Comparison of ENCODE assay signal across 1 cellular context in the genomic region with DNA sequence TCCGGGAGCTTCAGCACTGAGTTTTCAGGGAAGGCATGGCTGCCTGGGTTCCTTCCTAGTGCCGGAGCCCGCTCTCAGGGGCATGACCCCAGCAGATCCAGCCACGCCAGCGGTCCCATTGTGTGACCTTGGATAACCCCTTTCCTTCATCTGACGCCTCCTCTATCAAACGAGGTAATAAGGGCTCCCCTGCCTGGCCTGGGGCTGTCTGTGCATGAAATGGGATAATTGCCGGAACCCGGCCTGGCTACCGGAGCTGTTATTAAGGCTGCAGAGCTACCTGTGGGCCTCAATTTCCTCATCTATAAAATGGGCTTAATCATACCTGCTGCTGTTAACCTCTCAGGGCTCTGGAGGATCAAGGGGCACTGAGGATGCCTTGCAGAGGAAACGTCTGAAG.
TF ChIP-seq lines count a peak whose summit lies in the region.

No MANE protein-coding gene starts in this region.

TF ChIP-seq in HepG2, 621 proteins besides CTCF, POLR2A, EP300 and RAD21 (continued from another document):
- TF ChIP-seq, protein P1, sequence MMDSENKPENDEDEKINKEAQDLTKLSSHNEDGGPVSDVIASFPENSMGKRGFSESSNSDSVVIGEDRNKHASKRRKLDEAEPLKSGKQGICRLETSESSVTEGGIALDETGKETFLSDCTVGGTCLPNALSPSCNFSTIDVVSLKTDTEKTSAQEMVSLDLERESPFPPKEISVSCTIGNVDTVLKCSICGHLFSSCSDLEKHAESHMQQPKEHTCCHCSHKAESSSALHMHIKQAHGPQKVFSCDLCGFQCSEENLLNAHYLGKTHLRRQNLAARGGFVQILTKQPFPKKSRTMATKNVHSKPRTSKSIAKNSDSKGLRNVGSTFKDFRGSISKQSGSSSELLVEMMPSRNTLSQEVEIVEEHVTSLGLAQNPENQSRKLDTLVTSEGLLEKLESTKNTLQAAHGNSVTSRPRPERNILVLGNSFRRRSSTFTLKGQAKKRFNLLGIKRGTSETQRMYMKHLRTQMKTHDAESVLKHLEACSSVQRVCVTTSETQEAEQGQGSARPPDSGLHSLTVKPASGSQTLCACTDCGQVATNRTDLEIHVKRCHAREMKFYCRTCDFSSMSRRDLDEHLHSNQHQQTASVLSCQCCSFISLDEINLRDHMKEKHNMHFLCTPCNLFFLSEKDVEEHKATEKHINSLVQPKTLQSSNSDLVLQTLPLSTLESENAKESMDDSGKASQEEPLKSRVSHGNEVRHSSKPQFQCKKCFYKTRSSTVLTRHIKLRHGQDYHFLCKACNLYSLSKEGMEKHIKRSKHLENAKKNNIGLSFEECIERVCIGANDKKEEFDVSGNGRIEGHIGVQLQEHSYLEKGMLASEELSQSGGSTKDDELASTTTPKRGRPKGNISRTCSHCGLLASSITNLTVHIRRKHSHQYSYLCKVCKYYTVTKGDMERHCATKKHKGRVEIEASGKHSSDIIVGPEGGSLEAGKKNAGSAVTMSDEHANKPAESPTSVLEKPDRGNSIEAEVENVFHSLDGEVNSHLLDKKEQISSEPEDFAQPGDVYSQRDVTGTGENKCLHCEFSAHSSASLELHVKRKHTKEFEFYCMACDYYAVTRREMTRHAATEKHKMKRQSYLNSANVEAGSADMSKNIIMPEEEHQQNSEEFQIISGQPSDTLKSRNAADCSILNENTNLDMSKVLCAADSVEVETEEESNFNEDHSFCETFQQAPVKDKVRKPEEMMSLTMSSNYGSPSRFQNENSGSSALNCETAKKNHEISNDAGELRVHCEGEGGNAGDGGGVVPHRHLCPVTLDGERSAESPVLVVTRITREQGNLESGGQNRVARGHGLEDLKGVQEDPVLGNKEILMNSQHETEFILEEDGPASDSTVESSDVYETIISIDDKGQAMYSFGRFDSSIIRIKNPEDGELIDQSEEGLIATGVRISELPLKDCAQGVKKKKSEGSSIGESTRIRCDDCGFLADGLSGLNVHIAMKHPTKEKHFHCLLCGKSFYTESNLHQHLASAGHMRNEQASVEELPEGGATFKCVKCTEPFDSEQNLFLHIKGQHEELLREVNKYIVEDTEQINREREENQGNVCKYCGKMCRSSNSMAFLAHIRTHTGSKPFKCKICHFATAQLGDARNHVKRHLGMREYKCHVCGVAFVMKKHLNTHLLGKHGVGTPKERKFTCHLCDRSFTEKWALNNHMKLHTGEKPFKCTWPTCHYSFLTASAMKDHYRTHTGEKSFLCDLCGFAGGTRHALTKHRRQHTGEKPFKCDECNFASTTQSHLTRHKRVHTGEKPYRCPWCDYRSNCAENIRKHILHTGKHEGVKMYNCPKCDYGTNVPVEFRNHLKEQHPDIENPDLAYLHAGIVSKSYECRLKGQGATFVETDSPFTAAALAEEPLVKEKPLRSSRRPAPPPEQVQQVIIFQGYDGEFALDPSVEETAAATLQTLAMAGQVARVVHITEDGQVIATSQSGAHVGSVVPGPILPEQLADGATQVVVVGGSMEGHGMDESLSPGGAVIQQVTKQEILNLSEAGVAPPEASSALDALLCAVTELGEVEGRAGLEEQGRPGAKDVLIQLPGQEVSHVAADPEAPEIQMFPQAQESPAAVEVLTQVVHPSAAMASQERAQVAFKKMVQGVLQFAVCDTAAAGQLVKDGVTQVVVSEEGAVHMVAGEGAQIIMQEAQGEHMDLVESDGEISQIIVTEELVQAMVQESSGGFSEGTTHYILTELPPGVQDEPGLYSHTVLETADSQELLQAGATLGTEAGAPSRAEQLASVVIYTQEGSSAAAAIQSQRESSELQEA (CRISPR knock-in tag; IDR thresholded peaks at IDR 0.05; ENCODE audit: not compliant biosample characterization): no peak
- TF ChIP-seq AHR (CRISPR knock-in tag; IDR thresholded peaks at IDR 0.05): no peak
- TF ChIP-seq ZKSCAN8 (CRISPR knock-in tag; IDR thresholded peaks at IDR 0.05; ENCODE audit: borderline replicate concordance): 0 out of 2 replicates have a peak, but pooled peaks have one; percentile 1
TF ChIP-seq in HepG2: peak in this region for 18.
